In genomic region chr4:73868206-73869129, GRCh38 we compare ENCODE assay signal across 9 cellular contexts. TPM values are rescaled to one million over a fixed set of nuclear protein-coding genes. Genes with fewer than 3 reads are reported as not detected.
DNase-seq lines count a peak whose midpoint lies in the region; ATAC-seq and TF ChIP-seq lines count a peak whose summit lies in the region.
"Had no signal": no experiment of that assay in that cellular context is flagged by ENCODE, and none has a peak within 500 bp of the region (broad histone marks: within the 10 kb centered on the region; RNA-seq: fewer than 3 reads in every experiment).

No MANE protein-coding gene starts in this region.

- H3K4me3 ChIP-seq in duodenal mucosa (ENCODE audit: low read depth in 1 of 2, low read length in 2 of 2): peak overlapping the region; percentile 70 to 74
- peak overlapping the region; percentile 55 to 64 (median 59) for H3K4me3 ChIP-seq in liver (ENCODE audit: low read depth in 1 of 3, low read length in 3 of 3)
- H3K4me3 ChIP-seq in testis: peak overlapping the region; percentile 49 to 58
- H3K4me3 ChIP-seq in Karpas-422 (ENCODE audit: low read length): no peak overlapping the region

- H3K9me2 ChIP-seq in Karpas-422 (replicated peaks; ENCODE audit: insufficient read depth, low read length): no peaks in the 10 kb centered on the region

- no peak for TF ChIP-seq POLR2A in testis (IDR thresholded peaks at IDR 0.05)

- in situ Hi-C loops in GM13976 (cut with MboI; ENCODE audit: low sequenced_read_pairs, unreplicated experiment): no loop called here

- ATAC-seq in GM21717 (IDR thresholded peaks at IDR 0.05; ENCODE audit: unreplicated experiment): no peak

- H3K9ac ChIP-seq in duodenal mucosa (ENCODE audit: low read depth in 1 of 2, low read length in 2 of 2) (peak overlapping the region; percentile 46 to 56), liver (ENCODE audit: low read depth in 1 of 2, low read length in 2 of 2) (no peak overlapping the region), Karpas-422 (ENCODE audit: low read length) (no peak overlapping the region)

- no peak overlapping the region for H2AFZ ChIP-seq in Karpas-422 (ENCODE audit: low read length)

- WGBS in liver: 40% methylated on average over 16 of the region's 16 CpGs
- WGBS in testis, 2 donors: 23 to 31% methylated on average over 16 of the region's 16 CpGs

- intact Hi-C loops in testis (cut with DNase I; ENCODE audit: low total_unique reads): no loop called here

- H3K27me3 ChIP-seq in duodenal mucosa (ENCODE audit: control insufficient read depth in 1 of 2, insufficient read depth in 2 of 2, low read length in 2 of 2): no peaks in the 10 kb centered on the region
- peaks cover 0 to 4% (median 0%) of the 10 kb centered on the region in 4 donors for H3K27me3 ChIP-seq in liver (ENCODE audit: control insufficient read depth in 4 of 4, insufficient read depth in 4 of 4, low read length in 3 of 4)
- H3K27me3 ChIP-seq in testis: no peaks in the 10 kb centered on the region
- no peaks in the 10 kb centered on the region for H3K27me3 ChIP-seq in Karpas-422 (ENCODE audit: low read length)

- H3K4me1 ChIP-seq in duodenal mucosa (ENCODE audit: control insufficient read depth in 1 of 2, insufficient read depth in 2 of 2, low read length in 2 of 2) (peaks cover 3 to 8% of the 10 kb centered on the region in 2 donors), liver (ENCODE audit: control insufficient read depth in 4 of 4, insufficient read depth in 4 of 4, low read length in 3 of 4) (peaks cover 0 to 13% (median 4%) of the 10 kb centered on the region in 4 donors), testis (peaks cover 7% of the 10 kb centered on the region), Karpas-422 (ENCODE audit: low read length) (no peaks in the 10 kb centered on the region)

- no peaks in the 10 kb centered on the region for H4K20me1 ChIP-seq in Karpas-422 (ENCODE audit: insufficient read depth, low read depth, low read length)

- H3K27ac ChIP-seq in duodenal mucosa (ENCODE audit: low read depth, low read length) (no peak overlapping the region), liver (ENCODE audit: low read depth in 1 of 2, low read length in 2 of 2) (no peak overlapping the region), testis (no peak overlapping the region), Karpas-422 (ENCODE audit: low read length) (no peak overlapping the region)

- no peaks in the 10 kb centered on the region for H3K36me3 ChIP-seq in duodenal mucosa (ENCODE audit: control insufficient read depth in 1 of 2, insufficient read depth in 2 of 2, low read length in 2 of 2)
- H3K36me3 ChIP-seq in liver (ENCODE audit: control insufficient read depth in 4 of 4, insufficient read depth in 3 of 4, low read depth in 1 of 4, low read length in 3 of 4): no peaks in the 10 kb centered on the region
- H3K36me3 ChIP-seq in testis (ENCODE audit: low read depth, missing control alignments): no peaks in the 10 kb centered on the region
- H3K36me3 ChIP-seq in Karpas-422 (ENCODE audit: insufficient read depth, low read length): no peaks in the 10 kb centered on the region

- TF ChIP-seq RAD21 in liver (IDR thresholded peaks at IDR 0.05): no peak

- H3K4me2 ChIP-seq in Karpas-422 (ENCODE audit: low read depth, low read length, poor library complexity, severe bottlenecking): no peak overlapping the region

- no peaks in the 10 kb centered on the region for H3K9me3 ChIP-seq in duodenal mucosa (ENCODE audit: control insufficient read depth in 1 of 2, low read length in 2 of 2)
- no peaks in the 10 kb centered on the region for H3K9me3 ChIP-seq in liver (ENCODE audit: control insufficient read depth in 4 of 4, low read length in 3 of 4)
- no peaks in the 10 kb centered on the region for H3K9me3 ChIP-seq in testis
- no peaks in the 10 kb centered on the region for H3K9me3 ChIP-seq in Karpas-422 (ENCODE audit: low read length)

- peak; percentile 49 for DNase-seq in HuH-7 (ENCODE audit: low spot score)
- DNase-seq in testis: no peak
- DNase-seq in GM13976 (ENCODE audit: low spot score): no peak
- no peak for DNase-seq in Karpas-422
- DNase-seq in NCI-H2081 (lab: John Stamatoyannopoulos, UW): no peak

- TF ChIP-seq CTCF in liver (IDR thresholded peaks at IDR 0.05; ENCODE audit: low read depth, low read length, missing input control) (no peak), testis (IDR thresholded peaks at IDR 0.05) (no peak), GM13976 (IDR thresholded peaks at IDR 0.05; ENCODE audit: borderline replicate concordance, control extremely low read depth, extremely low read depth, insufficient read depth, missing control alignments) (no peak)

- H3K79me2 ChIP-seq in Karpas-422 (ENCODE audit: low read length): no peaks in the 10 kb centered on the region

TF ChIP-seq in liver, 16 proteins besides CTCF, POLR2A, EP300 and RAD21:
- no peak for TF ChIP-seq FOXA1 (IDR thresholded peaks at IDR 0.05)
- no peak for TF ChIP-seq EGR1 (IDR thresholded peaks at IDR 0.05; ENCODE audit: low read depth in 2 of 2)
- TF ChIP-seq, protein P1, sequence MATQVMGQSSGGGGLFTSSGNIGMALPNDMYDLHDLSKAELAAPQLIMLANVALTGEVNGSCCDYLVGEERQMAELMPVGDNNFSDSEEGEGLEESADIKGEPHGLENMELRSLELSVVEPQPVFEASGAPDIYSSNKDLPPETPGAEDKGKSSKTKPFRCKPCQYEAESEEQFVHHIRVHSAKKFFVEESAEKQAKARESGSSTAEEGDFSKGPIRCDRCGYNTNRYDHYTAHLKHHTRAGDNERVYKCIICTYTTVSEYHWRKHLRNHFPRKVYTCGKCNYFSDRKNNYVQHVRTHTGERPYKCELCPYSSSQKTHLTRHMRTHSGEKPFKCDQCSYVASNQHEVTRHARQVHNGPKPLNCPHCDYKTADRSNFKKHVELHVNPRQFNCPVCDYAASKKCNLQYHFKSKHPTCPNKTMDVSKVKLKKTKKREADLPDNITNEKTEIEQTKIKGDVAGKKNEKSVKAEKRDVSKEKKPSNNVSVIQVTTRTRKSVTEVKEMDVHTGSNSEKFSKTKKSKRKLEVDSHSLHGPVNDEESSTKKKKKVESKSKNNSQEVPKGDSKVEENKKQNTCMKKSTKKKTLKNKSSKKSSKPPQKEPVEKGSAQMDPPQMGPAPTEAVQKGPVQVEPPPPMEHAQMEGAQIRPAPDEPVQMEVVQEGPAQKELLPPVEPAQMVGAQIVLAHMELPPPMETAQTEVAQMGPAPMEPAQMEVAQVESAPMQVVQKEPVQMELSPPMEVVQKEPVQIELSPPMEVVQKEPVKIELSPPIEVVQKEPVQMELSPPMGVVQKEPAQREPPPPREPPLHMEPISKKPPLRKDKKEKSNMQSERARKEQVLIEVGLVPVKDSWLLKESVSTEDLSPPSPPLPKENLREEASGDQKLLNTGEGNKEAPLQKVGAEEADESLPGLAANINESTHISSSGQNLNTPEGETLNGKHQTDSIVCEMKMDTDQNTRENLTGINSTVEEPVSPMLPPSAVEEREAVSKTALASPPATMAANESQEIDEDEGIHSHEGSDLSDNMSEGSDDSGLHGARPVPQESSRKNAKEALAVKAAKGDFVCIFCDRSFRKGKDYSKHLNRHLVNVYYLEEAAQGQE (IDR thresholded peaks at IDR 0.05): no peak
- no peak for TF ChIP-seq HNF4G (IDR thresholded peaks at IDR 0.05)
- TF ChIP-seq YY1 (IDR thresholded peaks at IDR 0.05): no peak
- TF ChIP-seq JUND (IDR thresholded peaks at IDR 0.05): no peak
TF ChIP-seq in liver: peak in this region for 0.

RNA-seq across cellular contexts. Expression of gene CXCL1, which starts 0.7 kb away (rescaled TPM):
- total RNA-seq in liver (1 to 10 TPM in 1 of 2 donors, not detected in 1; 4.2 TPM), testis (under 1 TPM in 1 of 2 donors, not detected in 1; 0.74 TPM)
- polyA plus RNA-seq in liver (1 to 10 TPM in 1 of 2 donors, under 1 TPM in 1; 0.97 to 2.8 TPM), testis (ENCODE audit: insufficient read depth, low read depth, low replicate concordance) (1.5 TPM)
- total RNA-seq in Karpas-422 (2014; rRNA removed; shearing (Covaris generic); ENCODE audit: low replicate concordance): not detected in 2 replicates

RNA-seq across cellular contexts. Expression of gene PF4V1, which starts 15.4 kb away (rescaled TPM):
- total RNA-seq in liver: 1 to 10 TPM in 1 of 2 donors, not detected in 1; 3.4 TPM
- polyA plus RNA-seq in liver: under 1 TPM; 0.16 to 0.74 TPM
- total RNA-seq in testis: not detected
- polyA plus RNA-seq in testis (ENCODE audit: insufficient read depth, low read depth, low replicate concordance): not detected
- not detected in 2 replicates for total RNA-seq in Karpas-422 (2014; rRNA removed; shearing (Covaris generic); ENCODE audit: low replicate concordance)
- total RNA-seq: glomerular endothelial cell had no signal

RNA-seq across cellular contexts. Expression of gene CXCL6, which starts 32.0 kb away (rescaled TPM):
- total RNA-seq in liver (1 to 10 TPM in 1 of 2 donors, under 1 TPM in 1; 0.19 to 5.5 TPM), testis (1 to 10 TPM; 1.2 to 1.7 TPM)
- polyA plus RNA-seq in liver (1 to 10 TPM; 3.0 to 3.4 TPM), testis (ENCODE audit: insufficient read depth, low read depth, low replicate concordance) (0.54 TPM)
- total RNA-seq in Karpas-422 (2014; rRNA removed; shearing (Covaris generic); ENCODE audit: low replicate concordance): not detected in 2 replicates

Comparison
In these comparisons a context has a peak if more than half of its experiments do, and no peak if none do; other contexts are left out.
1. H3K9ac ChIP-seq: peak in duodenal mucosa (2 of 2); none in liver (0 of 2) and Karpas-422 (single experiment).